Comparison of ENCODE assay signal across 16 cellular contexts in genomic region chr17:964881-965280, GRCh38. TPM values are rescaled to one million over a fixed set of nuclear protein-coding genes. Genes with fewer than 3 reads are reported as not detected.
DNase-seq lines count a peak whose midpoint lies in the region; ATAC-seq and TF ChIP-seq lines count a peak whose summit lies in the region.
"Had no signal": no experiment of that assay in that cellular context is flagged by ENCODE, and none has a peak within 500 bp of the region (broad histone marks: within the 10 kb centered on the region; RNA-seq: fewer than 3 reads in every experiment).

No MANE protein-coding gene starts in this region.

- H3K9me3 Mint-ChIP-seq in CD4-positive, alpha-beta T cell, result no peaks in the 10 kb centered on the region
- H3K9me3 Mint-ChIP-seq: activated CD4-positive, alpha-beta T cell treated with anti-CD3 and anti-CD28 coated beads, Interleukin-2, amount 10 ng/mL, durations not matched to agents 7 days and 5 days had no signal

- TF ChIP-seq CTCF in CD4-positive, alpha-beta T cell (IDR thresholded peaks at IDR 0.05), result no peak

- H3K9me3 ChIP-seq in SK-N-MC (ENCODE audit: low read depth, low read length) (no peaks in the 10 kb centered on the region), stomach smooth muscle (ENCODE audit: control insufficient read depth in 2 of 2, low read length in 2 of 2) (no peaks in the 10 kb centered on the region)
- H3K9me3 ChIP-seq in CD4-positive, alpha-beta T cell (ENCODE audit: control insufficient read depth, low read length), result no peaks in the 10 kb centered on the region
- H3K9me3 ChIP-seq: colonic mucosa, right atrium auricular region had no signal

- CTCF ChIA-PET in CD4-positive, alpha-beta T cell (lab: Charles Lee), result no interaction called here

- no peak for ATAC-seq in CD4-positive, alpha-beta T cell (ENCODE audit: poor library complexity)
- no peak for ATAC-seq in GM18909 (IDR thresholded peaks at IDR 0.05; ENCODE audit: poor library complexity, unreplicated experiment)
- ATAC-seq: HCT116 had no signal

- H3K4me3 Mint-ChIP-seq in CD4-positive, alpha-beta T cell, result no peak overlapping the region
- H3K4me3 Mint-ChIP-seq: activated CD4-positive, alpha-beta T cell treated with anti-CD3 and anti-CD28 coated beads, Interleukin-2, amount 10 ng/mL, durations not matched to agents 7 days and 5 days had no signal

- H3K36me3 Mint-ChIP-seq in CD4-positive, alpha-beta T cell (ENCODE audit: low read depth), result no peaks in the 10 kb centered on the region

- DNase-seq in NCI-H1417 (lab: John Stamatoyannopoulos, UW), result peak in 2 of 3 experiments; percentile 55 to 76
- no peak for DNase-seq in NCI-H1417 treated with DMSO at 0.1 percent for 48 hours (lab: John Stamatoyannopoulos, UW)
- DNase-seq in SK-N-MC (ENCODE audit: low read depth, low spot score), result no peak
- DNase-seq in iris pigment epithelial cell (ENCODE audit: low read depth), result peak; percentile 21
- DNase-seq in CD4-positive, alpha-beta T cell, result no peak
- no peak for DNase-seq in activated CD4-positive, alpha-beta T cell treated with anti-CD3 and anti-CD28 coated beads, Interleukin-2, amount 50 U/mL, for 1 hour
- DNase-seq: activated CD4-positive, alpha-beta T cell treated with anti-CD3 and anti-CD28 coated beads, Interleukin-2, amount 10 ng/mL, durations not matched to agents 7 days and 5 days; amniotic stem cell; colonic mucosa; OCI-M1; stimulated activated naive CD4-positive, alpha-beta T cell treated with Interleukin-2 at 50 U/mL for 16 hours had no signal

- H3K27ac Mint-ChIP-seq in CD4-positive, alpha-beta T cell, result no peak overlapping the region
- H3K27ac Mint-ChIP-seq: activated CD4-positive, alpha-beta T cell treated with anti-CD3 and anti-CD28 coated beads, Interleukin-2, amount 10 ng/mL, durations not matched to agents 7 days and 5 days had no signal

- no peaks in the 10 kb centered on the region for H3K27me3 ChIP-seq in stomach smooth muscle (ENCODE audit: control insufficient read depth in 1 of 2, insufficient read depth in 2 of 2, low read length in 2 of 2)
- H3K27me3 ChIP-seq in CD4-positive, alpha-beta T cell (ENCODE audit: control insufficient read depth, insufficient read depth, low read length), result no peaks in the 10 kb centered on the region
- H3K27me3 ChIP-seq: colonic mucosa, right atrium auricular region had no signal

- peak overlapping the region; percentile 37 for H3K9ac ChIP-seq in SK-N-MC (ENCODE audit: insufficient read length)
- peak overlapping the region in 1 of 2 donors; percentile 29 for H3K9ac ChIP-seq in stomach smooth muscle (ENCODE audit: low read length in 2 of 2)

- H3K4me1 Mint-ChIP-seq in CD4-positive, alpha-beta T cell (ENCODE audit: low read depth), result no peaks in the 10 kb centered on the region
- H3K4me1 Mint-ChIP-seq: activated CD4-positive, alpha-beta T cell treated with anti-CD3 and anti-CD28 coated beads, Interleukin-2, amount 10 ng/mL, durations not matched to agents 7 days and 5 days had no signal

- POLR2A ChIA-PET in CD4-positive, alpha-beta T cell (lab: Charles Lee), result no interaction called here

- peak overlapping the region; percentile 87 for H3K27ac ChIP-seq in SK-N-MC
- H3K27ac ChIP-seq in stomach smooth muscle (ENCODE audit: low read length), result peak overlapping the region; percentile 73
- H3K27ac ChIP-seq in CD4-positive, alpha-beta T cell (ENCODE audit: low read depth, low read length), result no peak overlapping the region
- H3K27ac ChIP-seq: 22Rv1, colonic mucosa, right atrium auricular region had no signal

- H3K36me3 ChIP-seq in SK-N-MC (ENCODE audit: insufficient read depth, low read length) (no peaks in the 10 kb centered on the region), stomach smooth muscle (ENCODE audit: control insufficient read depth in 2 of 2, insufficient read depth in 2 of 2, low read length in 2 of 2) (no peaks in the 10 kb centered on the region)
- H3K36me3 ChIP-seq: colonic mucosa, right atrium auricular region had no signal

- peaks cover 48% of the 10 kb centered on the region for H3K4me1 ChIP-seq in stomach smooth muscle (ENCODE audit: control insufficient read depth, insufficient read depth, low read length)
- H3K4me1 ChIP-seq: colonic mucosa, right atrium auricular region had no signal

- peak overlapping the region; percentile 64 for H3K4me3 ChIP-seq in SK-N-MC
- H3K4me3 ChIP-seq in stomach smooth muscle (ENCODE audit: low read length in 2 of 2), result peak overlapping the region in 1 of 2 donors; percentile 15
- H3K4me3 ChIP-seq: colonic mucosa, right atrium auricular region had no signal

- H3K27me3 Mint-ChIP-seq in CD4-positive, alpha-beta T cell, result peaks cover 57% of the 10 kb centered on the region

- intact Hi-C loops in CD4-positive, alpha-beta T cell (cut with DNase I, micrococcal nuclease), result no loop called here

RNA-seq across cellular contexts. Expression of gene NXN, which starts 14.7 kb away (rescaled TPM):
- under 1 TPM; 0.80 to 0.98 TPM for total RNA-seq in CD4-positive, alpha-beta T cell

RNA-seq across cellular contexts. Expression of gene TIMM22, which starts 32.0 kb away (rescaled TPM):
- total RNA-seq in CD4-positive, alpha-beta T cell, result 10 to 100 TPM; 10.2 to 10.9 TPM

Comparison
In these comparisons a context has a peak if more than half of its experiments do, and no peak if none do; other contexts are left out.
1. DNase-seq: peak in NCI-H1417 (2 of 3) and iris pigment epithelial cell (single experiment); none in NCI-H1417 treated with DMSO at 0.1 percent for 48 hours (single experiment), SK-N-MC (single experiment), CD4-positive, alpha-beta T cell (0 of 10) and activated CD4-positive, alpha-beta T cell treated with anti-CD3 and anti-CD28 coated beads, Interleukin-2, amount 50 U/mL, for 1 hour (single experiment).